In the genomic region with DNA sequence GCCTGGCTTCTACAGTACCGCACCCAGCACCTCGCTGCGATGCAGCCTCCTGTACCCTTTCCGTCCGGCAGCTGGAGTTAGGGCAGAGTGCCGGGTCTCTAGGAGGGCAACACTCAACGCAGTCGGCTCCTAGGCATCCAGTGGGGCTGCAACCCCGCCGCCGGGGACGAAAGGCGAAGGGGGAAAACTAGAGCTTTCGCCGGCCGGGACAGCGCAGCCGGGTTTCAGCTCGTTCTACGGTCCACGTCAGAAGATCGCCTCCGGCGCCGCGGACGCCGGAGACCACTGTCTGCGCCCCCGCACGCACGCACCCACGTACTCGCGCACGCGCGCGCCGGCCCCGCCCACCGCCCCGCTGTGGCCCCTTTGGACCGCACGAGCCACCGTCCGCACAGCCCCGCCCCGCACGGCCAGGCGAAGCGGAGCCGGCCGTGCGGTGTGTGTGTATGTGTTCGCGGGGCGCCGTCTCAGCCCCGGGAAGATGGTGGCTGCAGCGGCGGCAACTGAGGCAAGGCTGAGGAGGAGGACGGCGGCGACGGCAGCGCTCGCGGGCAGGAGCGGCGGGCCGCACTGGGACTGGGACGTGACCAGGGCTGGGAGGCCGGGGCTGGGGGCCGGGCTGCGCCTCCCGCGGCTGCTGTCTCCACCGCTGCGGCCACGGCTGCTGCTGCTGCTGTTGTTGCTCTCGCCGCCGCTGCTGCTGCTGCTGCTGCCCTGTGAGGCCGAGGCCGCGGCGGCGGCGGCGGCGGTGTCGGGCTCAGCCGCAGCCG, we compare ENCODE assay signal across 8 cellular contexts. TPM values are rescaled to one million over a fixed set of nuclear protein-coding genes. Genes with fewer than 3 reads are reported as not detected.
DNase-seq lines count a peak whose midpoint lies in the region; ATAC-seq, FAIRE-seq and TF ChIP-seq lines count a peak whose summit lies in the region.

A gene (plus strand): TSS at position 392 of the 770 bp plus-strand sequence. CDS start 90 bp downstream, at position 482.

- in situ Hi-C loops in Caki2 (cut with HindIII; ENCODE audit: low pct_unique_long_range_greater_than_20kb, low sequenced_read_pairs): no loop called here

- ATAC-seq in GM21360 (IDR thresholded peaks at IDR 0.05; ENCODE audit: unreplicated experiment): peak; percentile 83

- H4K20me1 ChIP-seq in OCI-LY1 (ENCODE audit: insufficient read depth, low read length): no peaks in the 10 kb centered on the region

- peak within 1 kb of the TSS; percentile 74 for H3K4me3 ChIP-seq in OCI-LY1 (ENCODE audit: low read depth, low read length, poor library complexity, severe bottlenecking)
- H3K4me3 ChIP-seq in mononuclear cell (ENCODE audit: low read length): peak within 1 kb of the TSS; percentile 71

- H3K4me2 ChIP-seq in OCI-LY1 (ENCODE audit: low read length): peak within 1 kb of the TSS; percentile 65

- no peaks in the 10 kb centered on the region for H3F3A ChIP-seq in OCI-LY1 (ENCODE audit: insufficient read depth, low read length)

- no peaks in the 10 kb centered on the region for H3K27me3 ChIP-seq in OCI-LY1 (ENCODE audit: insufficient read depth, low read length)
- H3K27me3 ChIP-seq in mononuclear cell (ENCODE audit: insufficient read depth, low read length): no peaks in the 10 kb centered on the region

- DNase-seq in Caki2 (ENCODE audit: low read depth) (peak; percentile 86), HTR-8/SVneo (ENCODE audit: insufficient read length, low spot score) (peak; percentile 89), activated T-cell treated with anti-CD3 and anti-CD28 coated beads for 24 hours (ENCODE audit: low read depth) (peak; percentile 87), epidermal melanocyte (ENCODE audit: insufficient read length, low spot score) (peak; percentile 93)
- DNase-seq in stimulated activated CD8-positive, alpha-beta memory T cell treated with anti-CD3 and anti-CD28 coated beads, Interleukin-2, amount 100 ng/mL, for 1 hour (ENCODE audit: low read depth in 2 of 2): peak; percentile 78 to 80

- peak within 1 kb of the TSS; percentile 68 for H3K9ac ChIP-seq in OCI-LY1 (ENCODE audit: low read length)

- no peak for TF ChIP-seq CTCF in OCI-LY1 (IDR thresholded peaks at IDR 0.05; ENCODE audit: low read length)

- H3K9me3 ChIP-seq in OCI-LY1 (ENCODE audit: low read length): no peaks in the 10 kb centered on the region
- no peaks in the 10 kb centered on the region for H3K9me3 ChIP-seq in mononuclear cell (ENCODE audit: low read depth, low read length)

- no peaks in the 10 kb centered on the region for H3K36me3 ChIP-seq in OCI-LY1 (ENCODE audit: insufficient read depth, low read length)

- peaks cover 16% of the 10 kb centered on the region for H3K4me1 ChIP-seq in OCI-LY1 (ENCODE audit: insufficient read depth, low read length, severe bottlenecking)
- peaks cover 28% of the 10 kb centered on the region for H3K4me1 ChIP-seq in mononuclear cell (ENCODE audit: insufficient read depth, low read length)

- no peaks in the 10 kb centered on the region for H3K9me2 ChIP-seq in OCI-LY1 (ENCODE audit: low read depth, low read length)

- peak; percentile 98 for FAIRE-seq in HTR-8/SVneo (lab: Jason Lieb, UNC)

- peak within 1 kb of the TSS; percentile 58; the same call in 1 of the 2 replicates for H2AFZ ChIP-seq in OCI-LY1 (ENCODE audit: low read length)

- H3K27ac ChIP-seq in OCI-LY1 (ENCODE audit: low read depth, low read length, poor library complexity, severe bottlenecking): no peak within 1 kb of the TSS

- H3K79me2 ChIP-seq in OCI-LY1 (ENCODE audit: insufficient read depth, low read length): no peaks in the 10 kb centered on the region

RNA-seq across cellular contexts. Expression of the gene that starts here (rescaled TPM):
- total RNA-seq in Caki2 (2014; rRNA removed; shearing (Covaris generic); ENCODE audit: low replicate concordance): 9.0 and 15.3 TPM in 2 replicates
- 11.6 TPM for total RNA-seq in mononuclear cell
